In the genomic region with DNA sequence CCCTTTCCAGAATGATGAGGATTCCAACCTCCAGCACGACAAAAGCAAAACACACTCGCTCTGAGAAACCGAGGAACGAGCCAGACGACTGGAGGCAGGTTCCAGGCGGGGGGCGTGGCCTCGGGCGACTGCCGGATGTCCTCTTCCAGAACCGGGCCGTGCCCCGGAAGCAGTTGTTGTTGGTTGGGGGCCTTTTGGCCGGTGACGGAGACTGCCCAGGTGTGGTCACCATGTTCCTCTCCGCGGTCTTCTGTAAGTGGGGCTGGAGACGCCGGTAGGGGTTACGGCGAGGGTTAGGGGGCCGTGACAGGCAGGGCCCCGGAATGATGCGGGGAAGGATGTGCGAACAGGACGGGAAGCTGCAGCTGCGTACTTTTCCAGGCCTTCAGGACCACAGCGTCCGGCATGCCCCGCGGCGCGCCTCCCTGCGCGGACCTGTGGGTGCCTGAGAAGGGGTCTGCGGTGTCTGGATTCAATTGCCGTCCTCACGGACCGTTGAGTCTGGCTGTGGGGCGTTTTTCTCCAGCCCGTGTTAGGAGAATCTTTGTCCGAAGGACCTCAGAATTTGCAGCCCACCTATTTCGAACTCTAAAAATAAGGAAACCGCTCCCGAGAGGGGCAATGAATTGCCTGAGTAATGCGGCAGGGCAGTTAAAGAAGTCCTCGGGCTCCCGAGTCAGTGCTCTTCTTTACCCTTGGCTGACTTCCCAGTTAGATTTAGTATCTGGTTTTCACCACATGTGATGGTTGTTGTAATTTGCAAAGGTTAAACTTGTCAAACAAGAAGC, we compare ENCODE assay signal across 8 cellular contexts. TPM values are rescaled to one million over a fixed set of nuclear protein-coding genes. Genes with fewer than 3 reads are reported as not detected.
DNase-seq lines count a peak whose midpoint lies in the region; ATAC-seq, FAIRE-seq and TF ChIP-seq lines count a peak whose summit lies in the region.

A gene (plus strand): TSS at position 172 of the 788 bp plus-strand sequence. CDS start 59 bp downstream, at position 231.

- H3K4me1 ChIP-seq in HepG2 (ENCODE audit: insufficient read depth, low read length): peaks cover 39% of the 10 kb centered on the region

- TSS peak; percentile 61 for BruUV-seq in HepG2 (replicated peaks; lab: Mats Ljungman, UMichigan)

- H4K20me1 ChIP-seq in HepG2 (ENCODE audit: insufficient read depth, low read length): peaks cover 7% of the 10 kb centered on the region

- CTCF ChIA-PET in HepG2 (lab: Yijun Ruan, JAX; ENCODE audit: low intra/inter-chr PET ratio, low total read pairs): no interaction called here

- TF ChIP-seq RAD21 in HepG2 (CRISPR knock-in tag; IDR thresholded peaks at IDR 0.05): peak; percentile 35; the same call in 1 of the 2 replicates

- ATAC-seq in GM19372 (IDR thresholded peaks at IDR 0.05; ENCODE audit: low read depth, unreplicated experiment): peak; percentile 95
- ATAC-seq in HG03558 (IDR thresholded peaks at IDR 0.05; ENCODE audit: extremely low read depth, unreplicated experiment): peak; percentile 86
- peak; percentile 97 for ATAC-seq in HepG2

- POLR2A ChIA-PET in HepG2 (lab: Yijun Ruan, JAX): interaction anchor here (0.7 to 2.7 kb wide), 11 partner anchors 8 to 61 kb away, joined by 3 to 13 read pairs (median 4); no protein-coding TSS in a partner anchor

- peak within 1 kb of the TSS; percentile 98 for H3K4me2 ChIP-seq in HepG2 (ENCODE audit: low read depth, low read length)

- H3K79me2 ChIP-seq in HepG2 (ENCODE audit: insufficient read depth, low read length): peaks cover 47% of the 10 kb centered on the region

- peak within 1 kb of the TSS; percentile 55 for H2AFZ ChIP-seq in HepG2 (ENCODE audit: low read length)

- in situ Hi-C loops in HepG2 (cut with HindIII; ENCODE audit: extremely low pct_ligation_motif_present, low pct_unique_long_range_greater_than_20kb): no loop called here

- peak within 1 kb of the TSS; percentile 85 for H3K27ac ChIP-seq in HepG2 (ENCODE audit: extremely low read length, insufficient read depth, low read length)

- peak; percentile 73 for FAIRE-seq in HepG2 (lab: Jason Lieb, UNC)

- DNase-seq in C1 segment of cervical spinal cord (lab: John Stamatoyannopoulos, UW) (peak; percentile 42 to 91 (median 88)), NCI-H774 (lab: John Stamatoyannopoulos, UW) (peak; percentile 89), dermis microvascular lymphatic vessel endothelial cell (ENCODE audit: low read depth in 2 of 2) (peak; percentile 67 to 90), HepG2 (ENCODE audit: low spot score) (peak; percentile 93)
- DNase-seq in activated CD4-positive, alpha-beta T cell treated with anti-CD3 and anti-CD28 coated beads, Interleukin-2, amount 50 U/mL, for 4 hours: peak; percentile 89 to 90
- DNase-seq in stimulated activated CD4-positive, alpha-beta T cell treated with anti-CD3 and anti-CD28 coated beads, Interleukin-4, amount 100 ng/mL, for 24 hours: peak; percentile 94

- H3K9me3 ChIP-seq in HepG2 (ENCODE audit: low read length): no peaks in the 10 kb centered on the region

- TF ChIP-seq CTCF in HepG2 (CRISPR knock-in tag; IDR thresholded peaks at IDR 0.05): peak; percentile 33

- H3K27me3 ChIP-seq in HepG2 (ENCODE audit: control insufficient read depth in 1 of 2, insufficient read depth in 2 of 2, low read length in 2 of 2): no peaks in the 10 kb centered on the region; a peak in 1 of 5 replicates

- peak in 1 of 2 experiments; percentile 54; a peak in 1 of 4 replicates for TF ChIP-seq EP300 in HepG2 (IDR thresholded peaks at IDR 0.05; ENCODE audit: low read depth in 2 of 2, low read length in 2 of 2)
- no peak for TF ChIP-seq EP300 in HepG2 (CRISPR knock-in tag; IDR thresholded peaks at IDR 0.05; ENCODE audit: borderline replicate concordance)

- 1% methylated on average over 29 of the region's 48 CpGs for WGBS in HepG2 (ENCODE audit: low lambda C conversion rate)

- H3K4me3 ChIP-seq in HepG2 (replicated peaks in 1 of 3; ENCODE audit: insufficient read depth in 1 of 3, low read depth in 2 of 3, low read length in 3 of 3): peak within 1 kb of the TSS; percentile 93 to 98 (median 94)

- peak within 1 kb of the TSS; percentile 88 for H3K9ac ChIP-seq in HepG2 (ENCODE audit: insufficient read depth, low read depth, low read length)

- TF ChIP-seq POLR2A in HepG2 (IDR thresholded peaks at IDR 0.05; ENCODE audit: insufficient read depth in 1 of 2, low read depth in 2 of 2, low read length in 2 of 2): peak; percentile 91 to 92

- peaks cover 2 to 23% of the 10 kb centered on the region in 2 experiments; a peak in 4 of 5 replicates for H3K36me3 ChIP-seq in HepG2 (replicated peaks in 1 of 2; ENCODE audit: control insufficient read depth in 1 of 2, insufficient read depth in 2 of 2, low read length in 2 of 2)

- intact Hi-C loops in HepG2 (cut with micrococcal nuclease; ENCODE audit: unreplicated experiment): loop anchor here (5.0 kb wide), 2 partner anchors 49 to 69 kb away; no protein-coding TSS in a partner anchor

TF ChIP-seq in HepG2, 621 proteins besides CTCF, POLR2A, EP300 and RAD21 (continues in another document):
- TF ChIP-seq HNRNPUL1 (IDR thresholded peaks at IDR 0.05; ENCODE audit: low read depth, low read length): no peak
- TF ChIP-seq KDM5A (IDR thresholded peaks at IDR 0.05; ENCODE audit: borderline replicate concordance, low read length): peak; percentile 95
- TF ChIP-seq FOXM1 (CRISPR knock-in tag; IDR thresholded peaks at IDR 0.05): no peak
- TF ChIP-seq ZSCAN9 (CRISPR knock-in tag; IDR thresholded peaks at IDR 0.05; ENCODE audit: borderline replicate concordance): peak; percentile 92
- TF ChIP-seq ZMAT3 (CRISPR knock-in tag; conservative IDR thresholded peaks at IDR 0.05): peak; percentile 91
- no peak for TF ChIP-seq ZNF253 (CRISPR knock-in tag; IDR thresholded peaks at IDR 0.05; ENCODE audit: borderline replicate concordance)
- TF ChIP-seq, protein P1, sequence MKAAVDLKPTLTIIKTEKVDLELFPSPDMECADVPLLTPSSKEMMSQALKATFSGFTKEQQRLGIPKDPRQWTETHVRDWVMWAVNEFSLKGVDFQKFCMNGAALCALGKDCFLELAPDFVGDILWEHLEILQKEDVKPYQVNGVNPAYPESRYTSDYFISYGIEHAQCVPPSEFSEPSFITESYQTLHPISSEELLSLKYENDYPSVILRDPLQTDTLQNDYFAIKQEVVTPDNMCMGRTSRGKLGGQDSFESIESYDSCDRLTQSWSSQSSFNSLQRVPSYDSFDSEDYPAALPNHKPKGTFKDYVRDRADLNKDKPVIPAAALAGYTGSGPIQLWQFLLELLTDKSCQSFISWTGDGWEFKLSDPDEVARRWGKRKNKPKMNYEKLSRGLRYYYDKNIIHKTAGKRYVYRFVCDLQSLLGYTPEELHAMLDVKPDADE (CRISPR knock-in tag; IDR thresholded peaks at IDR 0.05): no peak; the same call in 1 of the 2 replicates
- TF ChIP-seq ARID2 (CRISPR knock-in tag; IDR thresholded peaks at IDR 0.05; ENCODE audit: borderline replicate concordance): peak; percentile 87; the same call in 1 of the 2 replicates
- TF ChIP-seq, protein P2, sequence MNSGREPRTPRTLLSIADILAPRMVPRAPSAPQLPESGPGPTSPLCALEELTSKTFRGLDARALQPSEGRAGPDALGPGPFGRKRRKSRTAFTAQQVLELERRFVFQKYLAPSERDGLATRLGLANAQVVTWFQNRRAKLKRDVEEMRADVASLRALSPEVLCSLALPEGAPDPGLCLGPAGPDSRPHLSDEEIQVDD (CRISPR knock-in tag; IDR thresholded peaks at IDR 0.05; ENCODE audit: borderline replicate concordance): no peak; the same call in 1 of the 2 replicates

RNA-seq across cellular contexts. Expression of the gene that starts here (rescaled TPM):
- total RNA-seq in dermis microvascular lymphatic vessel endothelial cell: 38.6 and 56.4 TPM in 2 replicates
- 218 and 227 TPM in 2 replicates for total RNA-seq in HepG2 (2016; rRNA removed; fragmentation: Illumina TruSeq; extraction: Trizol)
- 206 and 269 TPM in 2 replicates for total RNA-seq in HepG2 (2016; cell fraction: cytosol; rRNA removed; fragmentation: Illumina TruSeq; extraction: Trizol; ENCODE audit: low read depth)
- total RNA-seq in HepG2 (2016; cell fraction: insoluble cytoplasmic fraction; rRNA removed; fragmentation: Illumina TruSeq; extraction: Trizol): 231 and 234 TPM in 2 replicates
- 210 and 239 TPM in 2 replicates for total RNA-seq in HepG2 (2016; cell fraction: membrane; rRNA removed; fragmentation: Illumina TruSeq; extraction: Trizol)
- 93.8 and 105 TPM in 2 replicates for total RNA-seq in HepG2 (2016; cell fraction: nucleus; rRNA removed; fragmentation: Illumina TruSeq; extraction: Trizol)
- 54.9 and 69.7 TPM in 2 replicates for polyA plus RNA-seq in HepG2 (2011; rRNA removed)
- polyA plus RNA-seq in HepG2 (2011; cell fraction: cytosol; rRNA removed): 29.2 and 44.3 TPM in 2 replicates
- polyA plus RNA-seq in HepG2 (2011; cell fraction: nucleus; rRNA removed): 19.7 and 29.3 TPM in 2 replicates
- 135 and 250 TPM in 2 replicates for polyA plus RNA-seq in HepG2 (2012)
- polyA plus RNA-seq in HepG2 (2016; cell fraction: cytosol; fragmentation: Illumina TruSeq; extraction: Trizol; ENCODE audit: low read depth): 238 and 374 TPM in 2 replicates
- polyA plus RNA-seq in HepG2 (2016; cell fraction: insoluble cytoplasmic fraction; fragmentation: Illumina TruSeq; extraction: Trizol; ENCODE audit: low read depth): 240 and 279 TPM in 2 replicates
- polyA plus RNA-seq in HepG2 (2016; cell fraction: membrane; fragmentation: Illumina TruSeq; extraction: Trizol; ENCODE audit: low read depth): 207 and 271 TPM in 2 replicates
- 189 and 213 TPM in 2 replicates for polyA plus RNA-seq in HepG2 (2016; cell fraction: nucleus; fragmentation: Illumina TruSeq; extraction: Trizol; ENCODE audit: insufficient read depth, low read depth)
- 1.6 and 6.6 TPM in 2 replicates for polyA minus RNA-seq in HepG2 (2011; rRNA and poly(A)+ RNA removed; ENCODE audit: low replicate concordance)
- polyA minus RNA-seq in HepG2 (2011; cell fraction: cytosol; rRNA and poly(A)+ RNA removed): 17.9 and 19.8 TPM in 2 replicates
- polyA minus RNA-seq in HepG2 (2011; cell fraction: nucleus; rRNA and poly(A)+ RNA removed): 35.8 and 39.4 TPM in 2 replicates

Comparison
In these comparisons a context has a peak if more than half of its experiments do, and no peak if none do; other contexts are left out.
1. Peak in every context shown above with its lines: DNase-seq, ATAC-seq, H3K4me3 ChIP-seq and H3K27ac ChIP-seq.